In the genomic region with DNA sequence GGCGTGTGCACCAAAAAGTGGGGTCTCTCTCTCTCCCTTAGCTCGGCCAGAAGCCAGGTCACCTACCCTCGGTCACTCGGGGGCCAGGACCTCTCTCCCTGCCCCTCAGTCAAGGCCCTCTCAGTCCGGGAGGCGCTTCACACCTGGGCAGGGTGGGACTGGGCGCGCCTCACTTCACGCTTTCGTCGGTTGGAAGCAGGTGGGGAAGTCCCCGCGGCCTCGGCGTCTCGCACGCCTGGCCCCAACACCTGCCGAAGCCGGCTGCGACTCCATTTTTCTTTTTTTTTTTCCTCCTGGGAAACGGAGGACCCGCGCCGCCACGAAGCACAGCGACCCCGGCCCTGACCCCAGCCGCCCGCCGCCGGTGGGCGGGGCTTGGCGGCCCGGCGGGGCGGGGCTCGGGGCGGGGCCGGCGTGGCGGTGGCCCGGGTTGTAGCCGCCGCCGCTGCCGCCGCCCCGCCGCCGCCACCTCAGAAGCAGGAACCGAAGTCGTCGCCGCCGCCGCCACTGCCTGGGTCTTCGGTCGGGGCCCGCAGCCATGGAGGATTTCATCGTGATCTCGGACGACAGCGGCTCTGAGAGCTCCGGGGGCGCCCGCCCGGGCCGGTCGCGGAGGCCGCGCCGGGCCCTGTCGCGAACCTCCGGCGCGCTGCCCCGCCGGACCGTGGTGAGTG, we compare ENCODE assay signal across 8 cellular contexts. TPM values are rescaled to one million over a fixed set of nuclear protein-coding genes. Genes with fewer than 3 reads are reported as not detected.
DNase-seq lines count a peak whose midpoint lies in the region; ATAC-seq and TF ChIP-seq lines count a peak whose summit lies in the region.
"Not testable (repeated sequence)": the region's sequence is repeated elsewhere in the genome, so short reads cannot be mapped to it uniquely, and the experiment has no call there.

SIMC1 (plus strand) TSS at position 454 of the 674 bp plus-strand sequence; CDS start at position 539, 85 bp downstream.

- intact Hi-C loops in lower lobe of right lung (cut with DNase I): not testable (repeated sequence)

- not testable (repeated sequence) for H3K36me3 ChIP-seq in BE2C; ectodermal cell (ENCODE audit: control insufficient read depth, insufficient read depth, low read length); lower lobe of right lung

- peak; percentile 80 for ATAC-seq in HG03045 (IDR thresholded peaks at IDR 0.05; ENCODE audit: unreplicated experiment)
- ATAC-seq in lower lobe of right lung: peak; percentile 79 to 82

- not testable (repeated sequence) for H3K27ac ChIP-seq in ectodermal cell (ENCODE audit: insufficient read depth, low read depth, low read length, poor library complexity, severe bottlenecking); lower lobe of right lung

- DNase-seq in BE2C (peak; percentile 48), GM19240 (ENCODE audit: insufficient read length, low spot score) (peak; percentile 11), NCI-H748 (lab: John Stamatoyannopoulos, UW; ENCODE audit: unreplicated experiment) (peak; percentile 73), lower lobe of right lung (peak; percentile 56)
- DNase-seq in activated CD8-positive, alpha-beta memory T cell treated with anti-CD3 and anti-CD28 coated beads for 48 hours (ENCODE audit: low read depth in 2 of 3, low spot score in 2 of 3): peak; percentile 1 to 17 (median 7)
- peak; percentile 35 to 57 for DNase-seq in stimulated activated CD4-positive, alpha-beta T cell treated with anti-CD3 and anti-CD28 coated beads, Interleukin-2, amount 100 ng/mL, for 48 hours

- WGBS in ectodermal cell, 2 experiments: 7 to 8% methylated on average over 45 to 53 of the region's 81 CpGs

- not testable (repeated sequence) for H3K9me3 ChIP-seq in BE2C; ectodermal cell (ENCODE audit: control insufficient read depth, low read length); lower lobe of right lung

- not testable (repeated sequence) for H3K4me3 ChIP-seq in BE2C (ENCODE audit: low read depth, low read length)
- H3K4me3 ChIP-seq in ectodermal cell (ENCODE audit: insufficient read depth, low read depth, low read length) (peak within 1 kb of the TSS; percentile 32), lower lobe of right lung (peak within 1 kb of the TSS; percentile 50)

- not testable (repeated sequence) for H3K27me3 ChIP-seq in BE2C; ectodermal cell (ENCODE audit: control insufficient read depth, insufficient read depth, low read length, poor library complexity, severe bottlenecking); lower lobe of right lung (ENCODE audit: low read depth)

- not testable (repeated sequence) for H3K4me1 ChIP-seq in BE2C; ectodermal cell (ENCODE audit: control insufficient read depth, insufficient read depth, low read length); lower lobe of right lung

- not testable (repeated sequence) for TF ChIP-seq CTCF in BE2C (IDR thresholded peaks at IDR 0.05; ENCODE audit: low read depth, low read length); lower lobe of right lung (IDR thresholded peaks at IDR 0.05)

RNA-seq across cellular contexts. Expression of gene SIMC1, which starts in this region (rescaled TPM):
- polyA plus RNA-seq in BE2C (2012; ENCODE audit: insufficient read depth, insufficient read length, low read depth): 2.7 TPM
- 29.7 TPM for polyA plus RNA-seq in ectodermal cell (2013, experiment 1 of 4)
- polyA plus RNA-seq in ectodermal cell (2013, experiment 2 of 4): 24.8 TPM
- 23.4 TPM for polyA plus RNA-seq in ectodermal cell (2013, experiment 3 of 4)
- polyA plus RNA-seq in ectodermal cell (2013, experiment 4 of 4): 26.5 TPM
- 18.0 TPM for total RNA-seq in lower lobe of right lung

Comparison
In these comparisons a context has a peak if more than half of its experiments do, and no peak if none do; other contexts are left out.
1. DNase-seq: peak in every context shown above with its lines; median percentile 73 in NCI-H748; 56 in lower lobe of right lung; 48 in BE2C; 46 in stimulated activated CD4-positive, alpha-beta T cell treated with anti-CD3 and anti-CD28 coated beads, Interleukin-2, amount 100 ng/mL, for 48 hours; 11 in GM19240; 7 in activated CD8-positive, alpha-beta memory T cell treated with anti-CD3 and anti-CD28 coated beads for 48 hours.